Comparison of ENCODE assay signal across 8 cellular contexts in genomic region chr1:119987112-119987511, GRCh38.
DNase-seq lines count a peak whose midpoint lies in the region; ATAC-seq and TF ChIP-seq lines count a peak whose summit lies in the region.

No MANE protein-coding gene starts in this region.

- no peaks in the 10 kb centered on the region for H3K27me3 Mint-ChIP-seq in activated T-cell treated with anti-CD3 and anti-CD28 coated beads, Interleukin-2, amount 50 U/mL, for 72 hours (ENCODE audit: low read depth)

- peaks cover 7 to 15% of the 10 kb centered on the region in 2 donors for H3K4me1 ChIP-seq in uterus

- TF ChIP-seq POLR2A in uterus (IDR thresholded peaks at IDR 0.05): no peak

- H3K4me1 Mint-ChIP-seq in activated T-cell treated with anti-CD3 and anti-CD28 coated beads, Interleukin-2, amount 50 U/mL, for 72 hours (ENCODE audit: low read depth): peaks cover 41% of the 10 kb centered on the region

- no peaks in the 10 kb centered on the region for H3K9me3 Mint-ChIP-seq in activated T-cell treated with anti-CD3 and anti-CD28 coated beads, Interleukin-2, amount 50 U/mL, for 72 hours

- H3K36me3 Mint-ChIP-seq in activated T-cell treated with anti-CD3 and anti-CD28 coated beads, Interleukin-2, amount 50 U/mL, for 72 hours (ENCODE audit: insufficient read depth in 2 of 2): peaks cover 6 to 7% of the 10 kb centered on the region in 2 donors

- no peaks in the 10 kb centered on the region for H3K9me3 ChIP-seq in uterus

- TF ChIP-seq CTCF in kidney epithelial cell (IDR thresholded peaks at IDR 0.05; ENCODE audit: insufficient read depth, low read length, poor library complexity, severe bottlenecking) (no peak), uterus (IDR thresholded peaks at IDR 0.05) (no peak)

- peak; percentile 15 to 23 for DNase-seq in activated T-cell treated with anti-CD3 and anti-CD28 coated beads, Interleukin-2, amount 50 U/mL, for 72 hours
- no peak for DNase-seq in activated T-cell treated with anti-CD3 and anti-CD28 coated beads for 4 hours
- peak; percentile 97 for DNase-seq in amniotic epithelial cell (ENCODE audit: low read depth)
- peak; percentile 89 for DNase-seq in kidney epithelial cell (ENCODE audit: low read depth)
- peak in 1 of 2 donors; percentile 30 for DNase-seq in uterus
- DNase-seq in iPS-NIHi7 (ENCODE audit: extremely low spot score): no peak

- peak overlapping the region; percentile 44 to 64 for H3K4me3 Mint-ChIP-seq in activated T-cell treated with anti-CD3 and anti-CD28 coated beads, Interleukin-2, amount 50 U/mL, for 72 hours

- intact Hi-C loops in uterus (cut with DNase I; ENCODE audit: low total_unique reads): no loop called here

- peak; percentile 74 to 76 for ATAC-seq in activated T-cell treated with anti-CD3 and anti-CD28 coated beads, Interleukin-2, amount 50 U/mL, for 72 hours (replicated peaks in 1 of 2)
- ATAC-seq in HG03097 (IDR thresholded peaks at IDR 0.05; ENCODE audit: low FRiP score, unreplicated experiment) (no peak), GM21423 (IDR thresholded peaks at IDR 0.05; ENCODE audit: unreplicated experiment) (no peak)

- H3K27ac ChIP-seq in uterus: peak overlapping the region; percentile 6 to 65

- H3K27ac Mint-ChIP-seq in activated T-cell treated with anti-CD3 and anti-CD28 coated beads, Interleukin-2, amount 50 U/mL, for 72 hours: peak overlapping the region; percentile 64

- H3K4me3 ChIP-seq in kidney epithelial cell (ENCODE audit: low read depth, low read length) (no peak overlapping the region), uterus (no peak overlapping the region)

- H3K27me3 ChIP-seq in kidney epithelial cell (ENCODE audit: control insufficient read depth, insufficient read depth, low read length) (no peaks in the 10 kb centered on the region), uterus (no peaks in the 10 kb centered on the region)

- H3K36me3 ChIP-seq in kidney epithelial cell (ENCODE audit: control insufficient read depth, insufficient read depth, low read length): no peaks in the 10 kb centered on the region
- H3K36me3 ChIP-seq in uterus: no peaks in the 10 kb centered on the region

Comparison
In these comparisons a context has a peak if more than half of its experiments do, and no peak if none do; other contexts are left out.
1. DNase-seq: peak in activated T-cell treated with anti-CD3 and anti-CD28 coated beads, Interleukin-2, amount 50 U/mL, for 72 hours (2 of 2), amniotic epithelial cell (single experiment) and kidney epithelial cell (single experiment); none in activated T-cell treated with anti-CD3 and anti-CD28 coated beads for 4 hours (single experiment) and iPS-NIHi7 (single experiment).
2. ATAC-seq: peak in activated T-cell treated with anti-CD3 and anti-CD28 coated beads, Interleukin-2, amount 50 U/mL, for 72 hours (2 of 2); none in HG03097 (single experiment) and GM21423 (single experiment).